Comparison of ENCODE assay signal across 8 cellular contexts in genomic region chr11:123301696-123302400, GRCh38.
DNase-seq lines count a peak whose midpoint lies in the region; ATAC-seq and TF ChIP-seq lines count a peak whose summit lies in the region.

No MANE protein-coding gene starts in this region.

- TF ChIP-seq CTCF in fibroblast of lung (conservative IDR thresholded peaks at IDR 0.05 in 1 of 2, IDR thresholded peaks at IDR 0.05 in 1 of 2; ENCODE audit: low read depth in 1 of 2, low read length in 2 of 2), result peak; percentile 46 to 65
- peak; percentile 94 for TF ChIP-seq CTCF in natural killer cell (IDR thresholded peaks at IDR 0.05)

- DNase-seq in NCI-H82 treated with DMSO at 0.1 percent for 48 hours (lab: John Stamatoyannopoulos, UW; ENCODE audit: unreplicated experiment) (peak; percentile 41), fibroblast of lung (ENCODE audit: low read depth in 2 of 2) (peak in 1 of 2 donors; percentile 34), natural killer cell (peak; percentile 66), NCI-H2196 (lab: John Stamatoyannopoulos, UW; ENCODE audit: unreplicated experiment) (no peak)
- DNase-seq in activated T-cell treated with anti-CD3 and anti-CD28 coated beads, Interleukin-2, amount 50 U/mL, for 1 hour, result peak; percentile 75
- DNase-seq in stimulated activated naive CD4-positive, alpha-beta T cell (lab: John Stamatoyannopoulos, UW), result peak in 4 of 6 experiments; percentile 37 to 49 (median 42)

- no peak overlapping the region for H3K27ac ChIP-seq in fibroblast of lung (ENCODE audit: insufficient read depth, low read length)

- intact Hi-C loops in natural killer cell (cut with micrococcal nuclease), result loop anchor here (1.0 kb wide), 1 partner anchor 176 kb away; no protein-coding TSS in a partner anchor

- H3K36me3 ChIP-seq in fibroblast of lung (ENCODE audit: control insufficient read depth, insufficient read depth, low read length), result no peaks in the 10 kb centered on the region

- peak overlapping the region; percentile 26 for H3K9ac ChIP-seq in fibroblast of lung (ENCODE audit: insufficient read depth, low read length)

- no peaks in the 10 kb centered on the region for H3K36me3 Mint-ChIP-seq in natural killer cell

- H3K27ac Mint-ChIP-seq in natural killer cell, result no peak overlapping the region

- H3K4me3 Mint-ChIP-seq in natural killer cell, result peak overlapping the region; percentile 69

- no peaks in the 10 kb centered on the region for H4K20me1 ChIP-seq in fibroblast of lung (ENCODE audit: control insufficient read depth, extremely low read depth, insufficient read depth, low read length)

- peak overlapping the region; percentile 74 for H2AFZ ChIP-seq in fibroblast of lung (ENCODE audit: low read length)

- H3K27me3 ChIP-seq in fibroblast of lung (ENCODE audit: control insufficient read depth, insufficient read depth, low read length), result peaks cover 16% of the 10 kb centered on the region

- H3K79me2 ChIP-seq in fibroblast of lung (ENCODE audit: control insufficient read depth, insufficient read depth, low read length), result no peaks in the 10 kb centered on the region

- ATAC-seq in GM18502 (IDR thresholded peaks at IDR 0.05; ENCODE audit: poor library complexity, unreplicated experiment) (peak; percentile 69), HG02884 (IDR thresholded peaks at IDR 0.05; ENCODE audit: unreplicated experiment) (peak; percentile 67), natural killer cell (peak; percentile 83 to 95 (median 93))

- peaks cover 24 to 25% of the 10 kb centered on the region in 2 donors for H3K4me1 Mint-ChIP-seq in natural killer cell

- H3K9me3 Mint-ChIP-seq in natural killer cell, result no peaks in the 10 kb centered on the region

- peak overlapping the region; percentile 21 to 41 (median 32) for H3K4me3 ChIP-seq in fibroblast of lung (replicated peaks in 1 of 4; ENCODE audit: control extremely low read depth in 1 of 4, insufficient read depth in 1 of 4, low read depth in 3 of 4, low read length in 4 of 4)

- H3K4me1 ChIP-seq in fibroblast of lung (ENCODE audit: control insufficient read depth, extremely low read depth, insufficient read depth, low read length), result peaks cover 2% of the 10 kb centered on the region

- peak overlapping the region; percentile 94 for H3K4me2 ChIP-seq in fibroblast of lung (ENCODE audit: extremely low read depth, insufficient read depth, low read length)

- peaks cover 6 to 33% of the 10 kb centered on the region in 2 donors for H3K27me3 Mint-ChIP-seq in natural killer cell (ENCODE audit: low read depth in 2 of 2)

- no peaks in the 10 kb centered on the region for H3K9me3 ChIP-seq in fibroblast of lung (ENCODE audit: control insufficient read depth, insufficient read depth, low read depth, low read length)
